27 cellular contexts compared by ENCODE assay signal in genomic region chr9:3058409-3058808, GRCh38.
"Had no signal": no experiment of that assay in that cellular context is flagged by ENCODE, and none has a peak within 500 bp of the region (broad histone marks: within the 10 kb centered on the region; RNA-seq: fewer than 3 reads in every experiment).

No MANE protein-coding gene starts in this region.

- H3K36me3 ChIP-seq: colonic mucosa, esophagus squamous epithelium, gastrocnemius medialis, heart left ventricle, neural progenitor cell, thyroid gland, vagina had no signal

- ATAC-seq: gastrocnemius medialis; heart left ventricle; naive thymus-derived CD4-positive, alpha-beta T cell; sciatic nerve; stimulated activated naive CD8-positive, alpha-beta T cell treated with anti-CD3 and anti-CD28 coated beads, Interleukin-15, amount 100 ng/mL, for 72 hours had no signal

- H3K27me3 ChIP-seq: colonic mucosa, esophagus squamous epithelium, gastrocnemius medialis, hepatocyte, neural progenitor cell, thyroid gland, vagina had no signal

- H3K9ac ChIP-seq: neural progenitor cell, parathyroid adenoma had no signal

- H3K4me1 ChIP-seq: colonic mucosa, esophagus squamous epithelium, gastrocnemius medialis, heart left ventricle, neural progenitor cell, parathyroid adenoma, thyroid gland, vagina had no signal

- H3K9me3 ChIP-seq: colonic mucosa, esophagus squamous epithelium, gastrocnemius medialis, heart left ventricle, thyroid gland, vagina had no signal

- H3K4me1 Mint-ChIP-seq: naive thymus-derived CD4-positive, alpha-beta T cell; nephron; neural progenitor cell; stimulated activated naive CD8-positive, alpha-beta T cell treated with anti-CD3 and anti-CD28 coated beads, Interleukin-15, amount 100 ng/mL, for 72 hours had no signal

- H3K4me3 Mint-ChIP-seq: naive thymus-derived CD4-positive, alpha-beta T cell; nephron; neural progenitor cell; stimulated activated naive CD8-positive, alpha-beta T cell treated with anti-CD3 and anti-CD28 coated beads, Interleukin-15, amount 100 ng/mL, for 72 hours had no signal

- H3K4me3 ChIP-seq: colonic mucosa, esophagus squamous epithelium, gastrocnemius medialis, heart left ventricle, hepatocyte, neural progenitor cell, smooth muscle cell, thyroid gland, vagina had no signal

- H3K27ac Mint-ChIP-seq: naive thymus-derived CD4-positive, alpha-beta T cell; nephron; neural progenitor cell; progenitor cell of endocrine pancreas; stimulated activated naive CD8-positive, alpha-beta T cell treated with anti-CD3 and anti-CD28 coated beads, Interleukin-15, amount 100 ng/mL, for 72 hours had no signal

- H3K27me3 Mint-ChIP-seq: progenitor cell of endocrine pancreas had no signal

- H3K36me3 Mint-ChIP-seq: naive thymus-derived CD4-positive, alpha-beta T cell; neural progenitor cell had no signal

- H3K9me3 Mint-ChIP-seq: neural progenitor cell had no signal

- DNase-seq: colonic mucosa; dermis blood vessel endothelial cell; effector memory CD4-positive, alpha-beta T cell; erythroblast; esophagus squamous epithelium; gastrocnemius medialis; heart left ventricle; mammary epithelial cell; mesendoderm; midbrain; naive thymus-derived CD4-positive, alpha-beta T cell; stimulated activated CD4-positive, alpha-beta T cell treated with anti-CD3 and anti-CD28 coated beads, Interleukin-12 subunit alpha, Interleukin-12 subunit beta, amount 100 ng/mL, for 4 hours; stimulated activated CD4-positive, alpha-beta T cell treated with anti-CD3 and anti-CD28 coated beads, Interleukin-1b, Interleukin-23, amount 100 ng/mL, for 48 hours; stimulated activated CD4-positive, alpha-beta T cell treated with anti-CD3 and anti-CD28 coated beads, Interleukin-4, amount 100 ng/mL, for 1 hour; stimulated activated CD8-positive, alpha-beta memory T cell treated with anti-CD3 and anti-CD28 coated beads, Interleukin-4, amount 100 ng/mL, for 48 hours; stimulated activated naive CD4-positive, alpha-beta T cell; stimulated activated naive CD8-positive, alpha-beta T cell treated with anti-CD3 and anti-CD28 coated beads, Interleukin-15, amount 100 ng/mL, for 72 hours; thyroid gland; trophoblast cell had no signal

- H3K27ac ChIP-seq: colonic mucosa, esophagus squamous epithelium, gastrocnemius medialis, heart left ventricle, hepatocyte, neural progenitor cell, parathyroid adenoma, thyroid gland, vagina had no signal
